Comparison of ENCODE assay signal across 8 cellular contexts in the genomic region with DNA sequence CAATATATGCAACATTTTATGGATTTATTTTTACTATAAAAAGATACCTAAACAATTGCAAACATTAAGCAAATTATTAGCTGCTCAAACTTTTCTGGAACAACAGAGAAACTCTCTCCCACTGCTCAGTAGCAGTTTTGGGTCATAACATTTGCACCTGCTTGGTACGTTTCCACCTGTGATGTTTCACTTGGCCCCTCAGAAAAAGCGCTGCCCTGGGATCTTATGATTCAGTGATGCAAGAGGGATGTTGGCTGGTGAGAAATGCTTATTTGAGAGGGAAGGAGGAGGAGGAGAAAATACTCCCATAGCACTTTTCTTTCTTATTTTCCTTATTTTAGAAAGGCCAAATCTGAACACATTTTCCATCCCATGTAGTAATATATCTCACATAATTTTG. TPM values are rescaled to one million over a fixed set of nuclear protein-coding genes. Genes with fewer than 3 reads are reported as not detected.
DNase-seq lines count a peak whose midpoint lies in the region; ATAC-seq and TF ChIP-seq lines count a peak whose summit lies in the region.

No MANE protein-coding gene starts in this region.

- H3K4me1 Mint-ChIP-seq in CD4-positive, CD25-positive, alpha-beta regulatory T cell = peaks cover 10 to 31% (median 15%) of the 10 kb centered on the region in 4 donors

- H3K27me3 ChIP-seq in CD4-positive, CD25-positive, alpha-beta regulatory T cell (ENCODE audit: control insufficient read depth, insufficient read depth, low read length) = no peaks in the 10 kb centered on the region
- H3K27me3 ChIP-seq in OCI-LY1 (ENCODE audit: insufficient read depth, low read length) (no peaks in the 10 kb centered on the region), ovary (no peaks in the 10 kb centered on the region)

- H3K9ac ChIP-seq in OCI-LY1 (ENCODE audit: low read length) = peak overlapping the region; percentile 69

- peaks cover 16% of the 10 kb centered on the region for H3K4me1 ChIP-seq in CD4-positive, CD25-positive, alpha-beta regulatory T cell (ENCODE audit: control insufficient read depth, insufficient read depth, low read length, poor library complexity, severe bottlenecking)
- H3K4me1 ChIP-seq in OCI-LY1 (ENCODE audit: insufficient read depth, low read length, severe bottlenecking) (peaks cover 52% of the 10 kb centered on the region), ovary (ENCODE audit: insufficient read depth) (peaks cover 10% of the 10 kb centered on the region)

- H3K9me3 Mint-ChIP-seq in CD4-positive, CD25-positive, alpha-beta regulatory T cell = peaks cover 0 to 2% (median 0%) of the 10 kb centered on the region in 7 donors

- H3K4me3 ChIP-seq in CD4-positive, CD25-positive, alpha-beta regulatory T cell (ENCODE audit: low read depth, low read length) = peak overlapping the region; percentile 77
- H3K4me3 ChIP-seq in OCI-LY1 (ENCODE audit: low read depth, low read length, poor library complexity, severe bottlenecking) (peak overlapping the region; percentile 79), ovary (peak overlapping the region; percentile 93)

- no peak for DNase-seq in CD4-positive, CD25-positive, alpha-beta regulatory T cell
- DNase-seq in epithelial cell of prostate (ENCODE audit: low read depth, low spot score) (no peak), ovary (peak in 2 of 5 donors; percentile 33 to 35)
- no peak for DNase-seq in stimulated activated CD4-positive, alpha-beta T cell treated with anti-CD3 and anti-CD28 coated beads, Interleukin-15, amount 100 ng/mL, for 24 hours
- no peak for DNase-seq in stimulated activated CD4-positive, alpha-beta T cell treated with anti-CD3 and anti-CD28 coated beads, Interleukin-4, amount 100 ng/mL, for 4 hours

- H3K4me2 ChIP-seq in OCI-LY1 (ENCODE audit: low read length) = peak overlapping the region; percentile 81

- no peak overlapping the region for H2AFZ ChIP-seq in OCI-LY1 (ENCODE audit: low read length)

- no peaks in the 10 kb centered on the region for H3K36me3 Mint-ChIP-seq in CD4-positive, CD25-positive, alpha-beta regulatory T cell

- no peaks in the 10 kb centered on the region for H3K9me3 ChIP-seq in CD4-positive, CD25-positive, alpha-beta regulatory T cell (ENCODE audit: control insufficient read depth in 2 of 2, low read length in 2 of 2)
- H3K9me3 ChIP-seq in OCI-LY1 (ENCODE audit: low read length) (no peaks in the 10 kb centered on the region), ovary (no peaks in the 10 kb centered on the region)

- no peak for TF ChIP-seq EP300 in ovary (IDR thresholded peaks at IDR 0.05)

- H3K27ac ChIP-seq in CD4-positive, CD25-positive, alpha-beta regulatory T cell (ENCODE audit: insufficient read depth, low read length, poor library complexity, severe bottlenecking) = peak overlapping the region; percentile 90
- H3K27ac ChIP-seq in OCI-LY1 (ENCODE audit: low read depth, low read length, poor library complexity, severe bottlenecking) = peak overlapping the region; percentile 64
- peak overlapping the region; percentile 96 for H3K27ac ChIP-seq in epithelial cell of prostate
- peak overlapping the region; percentile 90 to 96 for H3K27ac ChIP-seq in ovary

- H3K27ac Mint-ChIP-seq in CD4-positive, CD25-positive, alpha-beta regulatory T cell = peak overlapping the region; percentile 98 to 100 (median 99)

- no peaks in the 10 kb centered on the region for H3K36me3 ChIP-seq in CD4-positive, CD25-positive, alpha-beta regulatory T cell (ENCODE audit: control insufficient read depth, insufficient read depth, low read length)
- H3K36me3 ChIP-seq in OCI-LY1 (ENCODE audit: insufficient read depth, low read length) (no peaks in the 10 kb centered on the region), ovary (no peaks in the 10 kb centered on the region)

- H3K79me2 ChIP-seq in OCI-LY1 (ENCODE audit: insufficient read depth, low read length) = no peaks in the 10 kb centered on the region

- TF ChIP-seq POLR2A in ovary (IDR thresholded peaks at IDR 0.05) = no peak

- H3K9me2 ChIP-seq in OCI-LY1 (ENCODE audit: low read depth, low read length) = no peaks in the 10 kb centered on the region

- H4K20me1 ChIP-seq in OCI-LY1 (ENCODE audit: insufficient read depth, low read length) = no peaks in the 10 kb centered on the region

- H3K27me3 Mint-ChIP-seq in CD4-positive, CD25-positive, alpha-beta regulatory T cell = peaks cover 28% of the 10 kb centered on the region

- intact Hi-C loops in ovary (cut with DNase I) = loop anchor here in 2 of 4 donors (5.0 to 10.0 kb wide), 5 partner anchors 46 to 576 kb away; no protein-coding TSS in a partner anchor

- no peaks in the 10 kb centered on the region; the same call in 1 of the 2 replicates for H3F3A ChIP-seq in OCI-LY1 (ENCODE audit: insufficient read depth, low read length)

- 47 to 50% (median 49%) methylated on average over 2 of the region's 2 CpGs for WGBS in ovary, 3 donors

- TF ChIP-seq CTCF in OCI-LY1 (IDR thresholded peaks at IDR 0.05; ENCODE audit: low read length) (no peak), ovary (IDR thresholded peaks at IDR 0.05) (no peak)

- H3K4me3 Mint-ChIP-seq in CD4-positive, CD25-positive, alpha-beta regulatory T cell = peak overlapping the region; percentile 84 to 98 (median 94)

- ATAC-seq in CD4-positive, CD25-positive, alpha-beta regulatory T cell (ENCODE audit: low read depth in 2 of 2) = no peak
- ATAC-seq in HG03280 (IDR thresholded peaks at IDR 0.05; ENCODE audit: unreplicated experiment) (no peak), HG03139 (IDR thresholded peaks at IDR 0.05; ENCODE audit: unreplicated experiment) (no peak)

RNA-seq across cellular contexts. Expression of a gene that starts 9.2 kb away (rescaled TPM):
- 3.5 TPM for total RNA-seq in CD4-positive, CD25-positive, alpha-beta regulatory T cell
- polyA plus RNA-seq in CD4-positive, CD25-positive, alpha-beta regulatory T cell = under 1 TPM in 3 of 4 donors, not detected in 1; 0.05 to 0.17 (median 0.13) TPM
- total RNA-seq in ovary = 10 to 100 TPM; 29.5 to 87.0 (median 45.1) TPM
- 10 to 100 TPM; 22.3 to 40.2 TPM for polyA plus RNA-seq in ovary

RNA-seq across cellular contexts. Expression of a gene that starts 45.4 kb away (rescaled TPM):
- total RNA-seq in CD4-positive, CD25-positive, alpha-beta regulatory T cell = 56.4 TPM
- 10 to 100 TPM; 24.7 to 39.6 (median 26.1) TPM for polyA plus RNA-seq in CD4-positive, CD25-positive, alpha-beta regulatory T cell
- 10 to 100 TPM; 18.5 to 95.8 (median 62.4) TPM for total RNA-seq in ovary
- 10 to 100 TPM; 11.5 to 44.9 TPM for polyA plus RNA-seq in ovary
